ENCODE assay signal across 8 cellular contexts in the genomic region with DNA sequence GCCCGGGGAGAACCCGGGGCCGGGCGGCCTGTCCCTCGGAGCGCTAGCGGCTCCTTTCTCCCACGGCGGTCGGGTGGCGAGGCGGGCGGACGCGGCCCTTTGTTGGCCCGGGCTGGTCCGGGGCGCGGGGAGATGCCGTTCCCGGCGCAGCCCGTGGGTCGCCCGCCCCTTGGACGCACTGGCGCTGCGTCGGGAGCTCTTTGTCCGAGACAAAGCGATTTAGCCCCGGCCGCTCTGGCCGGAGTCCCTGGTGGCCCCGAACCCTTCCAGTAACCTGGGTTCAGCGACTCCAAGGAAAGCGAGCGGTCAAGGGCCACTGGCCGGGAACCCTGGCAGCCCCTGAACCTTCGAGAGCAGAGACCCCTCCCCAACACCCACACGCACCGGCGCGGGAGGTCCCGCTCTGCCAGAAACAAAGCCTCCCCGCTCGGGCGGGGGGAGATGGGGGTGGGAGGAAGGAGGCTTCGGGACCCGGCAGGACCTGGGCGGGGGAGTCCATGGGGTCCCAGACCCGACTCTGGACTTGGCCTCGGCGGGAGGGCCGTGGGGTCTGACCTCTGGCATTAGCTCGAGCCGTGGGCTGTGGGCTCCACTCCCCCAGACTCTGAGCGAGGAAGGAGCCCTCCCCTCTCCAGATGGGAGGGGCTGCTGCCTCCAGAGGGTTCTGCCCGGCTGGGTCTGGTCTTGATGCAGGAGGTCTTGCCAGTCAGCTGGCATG. TPM values are rescaled to one million over a fixed set of nuclear protein-coding genes. Genes with fewer than 3 reads are reported as not detected.
A peak's percentile ranks its signal among the peaks of the same experiment; 100 is the strongest.
DNase-seq lines count a peak whose midpoint lies in the region; TF ChIP-seq lines count a peak whose summit lies in the region.

No MANE protein-coding gene starts in this region.

- H3K4me3 Mint-ChIP-seq in endodermal cell (peak overlapping the region; percentile 49), neural crest cell (peak overlapping the region; percentile 84)

- H3K9ac ChIP-seq in endodermal cell (ENCODE audit: extremely low read depth, low read length, poor library complexity, severe bottlenecking), result no peak overlapping the region

- H3K4me3 ChIP-seq in BJ (ENCODE audit: low read depth, low read length), result peak overlapping the region; percentile 59
- H3K4me3 ChIP-seq in MG63, result peak overlapping the region; percentile 52
- H3K4me3 ChIP-seq in endodermal cell (ENCODE audit: low read length), result peak overlapping the region; percentile 75

- DNase-seq in BJ (ENCODE audit: low read depth) (no peak), MG63 (peak; percentile 30), endodermal cell (peak; percentile 70), neural crest cell (ENCODE audit: low read depth, low spot score) (no peak), CD1c-positive myeloid dendritic cell (ENCODE audit: extremely low spot score) (no peak), NCI-H1436 treated with DMSO at 0.1 percent for 48 hours (lab: John Stamatoyannopoulos, UW) (no peak), hypothalamus (lab: John Stamatoyannopoulos, UW) (no peak)
- DNase-seq in stimulated activated CD4-positive, alpha-beta T cell treated with anti-CD3 and anti-CD28 coated beads, Interleukin-2, amount 100 ng/mL, for 48 hours, result no peak

- H3K9me3 ChIP-seq in MG63, result no peaks in the 10 kb centered on the region
- H3K9me3 ChIP-seq in endodermal cell (ENCODE audit: control insufficient read depth, low read length), result no peaks in the 10 kb centered on the region

- H3K4me1 ChIP-seq in endodermal cell (ENCODE audit: control insufficient read depth, insufficient read depth, low read length), result no peaks in the 10 kb centered on the region

- H3K27ac Mint-ChIP-seq in endodermal cell, result no peak overlapping the region
- H3K27ac Mint-ChIP-seq in neural crest cell (ENCODE audit: unreplicated experiment), result no peak overlapping the region

- POLR2A ChIA-PET in BJ (lab: Charles Lee), result interaction anchor here (0.6 kb wide), 1 partner anchor 645 kb away, joined by 3 read pairs; no protein-coding TSS in a partner anchor

- TF ChIP-seq CTCF in BJ (IDR thresholded peaks at IDR 0.05; ENCODE audit: insufficient read depth, low read depth, low read length), result no peak
- TF ChIP-seq CTCF in endodermal cell (conservative IDR thresholded peaks at IDR 0.05), result no peak
- TF ChIP-seq CTCF in neural crest cell (conservative IDR thresholded peaks at IDR 0.05), result no peak

- H3K27me3 Mint-ChIP-seq in endodermal cell (ENCODE audit: insufficient read depth) (peaks cover 64% of the 10 kb centered on the region), neural crest cell (ENCODE audit: low read depth) (peaks cover 47% of the 10 kb centered on the region)

- CTCF ChIA-PET in BJ (lab: Yijun Ruan, JAX), result no interaction called here

- H3K4me1 Mint-ChIP-seq in endodermal cell (no peaks in the 10 kb centered on the region), neural crest cell (peaks cover 23% of the 10 kb centered on the region)

- H3K36me3 ChIP-seq in BJ (ENCODE audit: control insufficient read depth, insufficient read depth, low read length) (peaks cover 1% of the 10 kb centered on the region; the same call in 1 of the 2 replicates), MG63 (no peaks in the 10 kb centered on the region), endodermal cell (ENCODE audit: control insufficient read depth, insufficient read depth, low read length) (no peaks in the 10 kb centered on the region)

- H3K36me3 Mint-ChIP-seq in endodermal cell (ENCODE audit: low read depth), result peaks cover 11% of the 10 kb centered on the region
- H3K36me3 Mint-ChIP-seq in neural crest cell (ENCODE audit: low read depth), result peaks cover 13% of the 10 kb centered on the region

- 5 to 8% methylated on average over 13 to 53 of the region's 59 CpGs for WGBS in endodermal cell (ENCODE audit: insufficient coverage in 1 of 2, insufficient read length in 1 of 2), 2 experiments

- H3K27ac ChIP-seq in endodermal cell (ENCODE audit: low read depth, low read length), result no peak overlapping the region

- H3K9me3 Mint-ChIP-seq in endodermal cell (peaks cover 3% of the 10 kb centered on the region), neural crest cell (peaks cover 3% of the 10 kb centered on the region)

- H3K27me3 ChIP-seq in BJ (ENCODE audit: control insufficient read depth, insufficient read depth, low read length) (peaks cover 21% of the 10 kb centered on the region), MG63 (peaks cover 7% of the 10 kb centered on the region), endodermal cell (ENCODE audit: control insufficient read depth, insufficient read depth, low read length, poor library complexity, severe bottlenecking) (peaks cover 74% of the 10 kb centered on the region)

RNA-seq across cellular contexts. Expression of a gene that starts 0.8 kb away (rescaled TPM):
- 3.4 and 5.3 TPM in 2 replicates for polyA plus RNA-seq in BJ (2011; rRNA removed)
- 2.4 and 2.7 TPM in 2 replicates for polyA minus RNA-seq in BJ (2011; rRNA and poly(A)+ RNA removed)
- total RNA-seq in MG63 (2014; rRNA removed; shearing (Covaris generic); ENCODE audit: low replicate concordance), result 16.5 and 22.3 TPM in 2 replicates
- total RNA-seq in endodermal cell (10 to 100 TPM in 1 of 2 donors, 1 to 10 TPM in 1; 5.1 to 13.5 TPM), neural crest cell (145 and 155 TPM in 2 replicates)
- 62.3 TPM for polyA plus RNA-seq in endodermal cell (2013, experiment 1 of 2)
- polyA plus RNA-seq in endodermal cell (2013, experiment 2 of 2), result 52.7 TPM

Comparison
In these comparisons a context has a peak if more than half of its experiments do, and no peak if none do; other contexts are left out.
1. DNase-seq: peak in MG63 (single experiment) and endodermal cell (single experiment); none in BJ (single experiment), neural crest cell (single experiment), CD1c-positive myeloid dendritic cell (single experiment), stimulated activated CD4-positive, alpha-beta T cell treated with anti-CD3 and anti-CD28 coated beads, Interleukin-2, amount 100 ng/mL, for 48 hours (0 of 2), NCI-H1436 treated with DMSO at 0.1 percent for 48 hours (single experiment) and hypothalamus (0 of 51).
2. Peak in every context shown above with its lines, with median percentiles within 50 percentile points of each other: H3K4me3 ChIP-seq.